Comparison of ENCODE assay signal across 8 cellular contexts in genomic region chr12:7144414-7145120, GRCh38. TPM values are rescaled to one million over a fixed set of nuclear protein-coding genes. Genes with fewer than 3 reads are reported as not detected.
DNase-seq lines count a peak whose midpoint lies in the region; ATAC-seq and TF ChIP-seq lines count a peak whose summit lies in the region.

No MANE protein-coding gene starts in this region.

- peaks cover 87% of the 10 kb centered on the region for H3K36me3 Mint-ChIP-seq in stimulated activated effector memory CD8-positive, alpha-beta T cell treated with anti-CD3 and anti-CD28 coated beads, Interleukin-12 subunit alpha, Interleukin-12 subunit beta, amount 100 ng/mL, for 72 hours

- H3K9me3 Mint-ChIP-seq in stimulated activated effector memory CD8-positive, alpha-beta T cell treated with anti-CD3 and anti-CD28 coated beads, Interleukin-12 subunit alpha, Interleukin-12 subunit beta, amount 100 ng/mL, for 72 hours, result no peaks in the 10 kb centered on the region

- peak overlapping the region; percentile 27 for H3K27ac Mint-ChIP-seq in stimulated activated effector memory CD8-positive, alpha-beta T cell treated with anti-CD3 and anti-CD28 coated beads, Interleukin-12 subunit alpha, Interleukin-12 subunit beta, amount 100 ng/mL, for 72 hours

- intact Hi-C loops in left cardiac atrium (cut with DNase I), result no loop called here

- H3K36me3 ChIP-seq in WERI-Rb-1, result peaks cover 26% of the 10 kb centered on the region

- H3K4me3 Mint-ChIP-seq in stimulated activated effector memory CD8-positive, alpha-beta T cell treated with anti-CD3 and anti-CD28 coated beads, Interleukin-12 subunit alpha, Interleukin-12 subunit beta, amount 100 ng/mL, for 72 hours, result no peak overlapping the region

- H3K27ac ChIP-seq in WERI-Rb-1, result no peak overlapping the region

- TF ChIP-seq CTCF in WERI-Rb-1 (IDR thresholded peaks at IDR 0.05; ENCODE audit: low read depth, low read length), result 0 out of 2 replicates have a peak, but pooled peaks have one; percentile 21

- peak; percentile 25 for DNase-seq in ELF-1 (ENCODE audit: low read depth, low spot score)
- peak; percentile 37 for DNase-seq in LoVo (ENCODE audit: low spot score)
- no peak for DNase-seq in WERI-Rb-1
- no peak for DNase-seq in left cardiac atrium
- no peak for DNase-seq in stimulated activated effector memory CD8-positive, alpha-beta T cell treated with anti-CD3 and anti-CD28 coated beads, Interleukin-12 subunit alpha, Interleukin-12 subunit beta, amount 100 ng/mL, for 72 hours (ENCODE audit: low spot score in 2 of 2)
- no peak for DNase-seq in T-helper 1 cell
- DNase-seq in stimulated activated CD4-positive, alpha-beta T cell treated with anti-CD3 and anti-CD28 coated beads, Interleukin-12 subunit alpha, Interleukin-12 subunit beta, amount 100 ng/mL, for 4 hours, result no peak

- no peaks in the 10 kb centered on the region for H3K27me3 ChIP-seq in WERI-Rb-1 (ENCODE audit: insufficient read depth, low read depth, severe bottlenecking)

- peak; percentile 33 to 45 for ATAC-seq in left cardiac atrium
- ATAC-seq in stimulated activated effector memory CD8-positive, alpha-beta T cell treated with anti-CD3 and anti-CD28 coated beads, Interleukin-12 subunit alpha, Interleukin-12 subunit beta, amount 100 ng/mL, for 72 hours, result no peak
- no peak for ATAC-seq in GM19023 (IDR thresholded peaks at IDR 0.05; ENCODE audit: unreplicated experiment)

- no peak overlapping the region for H3K4me3 ChIP-seq in WERI-Rb-1 (ENCODE audit: low read depth, low read length)

- H3K4me1 Mint-ChIP-seq in stimulated activated effector memory CD8-positive, alpha-beta T cell treated with anti-CD3 and anti-CD28 coated beads, Interleukin-12 subunit alpha, Interleukin-12 subunit beta, amount 100 ng/mL, for 72 hours, result peaks cover 28% of the 10 kb centered on the region

- H3K9me3 ChIP-seq in WERI-Rb-1 (ENCODE audit: severe bottlenecking), result no peaks in the 10 kb centered on the region

RNA-seq across cellular contexts. Expression of gene CLSTN3, which starts 14.4 kb away (rescaled TPM):
- 10 to 100 TPM; 14.7 to 17.0 TPM for total RNA-seq in left cardiac atrium

RNA-seq across cellular contexts. Expression of gene RBP5, which starts 15.9 kb away (rescaled TPM):
- total RNA-seq in left cardiac atrium, result 1 to 10 TPM in 1 of 2 donors, under 1 TPM in 1; 0.97 to 2.1 TPM

RNA-seq across cellular contexts. Expression of gene C1RL, which starts 35.6 kb away (rescaled TPM):
- 10 to 100 TPM; 23.0 to 29.8 TPM for total RNA-seq in left cardiac atrium

RNA-seq across cellular contexts. Expression of gene PEX5, which starts 44.9 kb away (rescaled TPM):
- 10 to 100 TPM; 31.5 to 33.1 TPM for total RNA-seq in left cardiac atrium

RNA-seq across cellular contexts. Expression of gene C1R, which starts 52.3 kb away (rescaled TPM):
- total RNA-seq in left cardiac atrium, result 100 to 1,000 TPM; 331 to 488 TPM

Comparison
In these comparisons a context has a peak if more than half of its experiments do, and no peak if none do; other contexts are left out.
1. DNase-seq: peak in ELF-1 (single experiment) and LoVo (single experiment); none in WERI-Rb-1 (single experiment), left cardiac atrium (single experiment), stimulated activated effector memory CD8-positive, alpha-beta T cell treated with anti-CD3 and anti-CD28 coated beads, Interleukin-12 subunit alpha, Interleukin-12 subunit beta, amount 100 ng/mL, for 72 hours (0 of 2), T-helper 1 cell (0 of 5) and stimulated activated CD4-positive, alpha-beta T cell treated with anti-CD3 and anti-CD28 coated beads, Interleukin-12 subunit alpha, Interleukin-12 subunit beta, amount 100 ng/mL, for 4 hours (single experiment).
2. ATAC-seq: peak in left cardiac atrium (2 of 2); none in stimulated activated effector memory CD8-positive, alpha-beta T cell treated with anti-CD3 and anti-CD28 coated beads, Interleukin-12 subunit alpha, Interleukin-12 subunit beta, amount 100 ng/mL, for 72 hours (single experiment) and GM19023 (single experiment).